ENCODE assay signal across 18 cellular contexts in the genomic region with DNA sequence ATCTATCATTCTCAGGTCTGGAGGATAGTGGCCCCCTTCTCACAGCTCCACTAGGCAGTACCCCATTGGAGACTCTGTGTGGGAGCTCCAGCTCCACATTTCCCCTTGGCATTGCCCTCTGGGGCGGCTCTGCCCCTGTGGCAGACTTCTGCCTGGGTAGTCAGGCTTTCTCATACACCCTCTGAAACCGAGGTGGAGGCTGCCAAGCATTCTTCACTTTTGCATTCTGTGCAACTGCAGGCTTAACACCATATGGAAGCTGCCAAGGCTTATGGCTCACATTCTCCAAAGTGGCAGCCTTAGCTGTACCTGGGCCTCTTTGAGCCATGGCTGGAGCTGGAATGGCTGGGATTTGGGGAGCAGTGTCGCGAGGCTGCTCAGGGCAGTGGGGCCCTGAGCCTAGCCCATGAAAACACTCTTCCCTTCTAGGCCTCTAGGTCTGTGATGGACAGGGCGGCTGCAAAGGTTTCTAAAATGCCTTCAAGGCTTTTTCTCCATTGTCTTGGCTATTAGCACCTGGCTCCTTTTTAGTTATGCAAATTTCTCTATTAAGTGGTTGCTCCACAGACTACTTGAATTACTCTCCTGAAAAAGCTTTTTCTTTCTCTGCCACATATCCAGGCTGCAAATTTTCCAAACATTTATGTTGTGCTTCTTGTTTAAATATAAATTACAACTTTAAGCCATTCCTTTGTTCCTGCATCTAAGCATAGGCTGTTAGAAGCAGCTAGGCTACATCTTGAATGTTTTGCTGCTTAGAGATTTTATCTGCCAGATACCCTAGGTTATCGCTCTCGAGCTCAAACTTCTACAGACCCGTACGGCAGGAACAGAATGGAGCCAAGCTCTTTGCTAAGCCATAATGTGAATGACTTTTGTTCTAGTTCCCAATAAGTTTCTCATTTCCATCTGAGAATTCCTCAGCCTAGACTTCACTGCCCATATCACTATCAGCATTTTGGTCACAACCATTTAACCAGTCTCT.
"Had no signal": no experiment of that assay in that cellular context is flagged by ENCODE, and none has a peak within 500 bp of the region (broad histone marks: within the 10 kb centered on the region; RNA-seq: fewer than 3 reads in every experiment).

No MANE protein-coding gene starts in this region.

- H3K4me2 ChIP-seq: smooth muscle cell had no signal

- FAIRE-seq: endothelial cell of umbilical vein, TTC549, urothelium cell line had no signal

- H3K36me3 ChIP-seq: esophagus muscularis mucosa, heart right ventricle, tibial artery had no signal

- H3K27me3 Mint-ChIP-seq: activated CD4-positive, alpha-beta T cell treated with anti-CD3 and anti-CD28 coated beads for 36 hours; activated naive CD8-positive, alpha-beta T cell treated with anti-CD3 and anti-CD28 coated beads for 36 hours; naive thymus-derived CD8-positive, alpha-beta T cell had no signal

- H3K36me3 Mint-ChIP-seq: activated naive CD8-positive, alpha-beta T cell treated with anti-CD3 and anti-CD28 coated beads for 36 hours; memory B cell; naive thymus-derived CD8-positive, alpha-beta T cell had no signal

- H3K27me3 ChIP-seq: esophagus muscularis mucosa, heart right ventricle, tibial artery had no signal

- H3K27ac Mint-ChIP-seq: activated CD4-positive, alpha-beta T cell treated with anti-CD3 and anti-CD28 coated beads for 36 hours; activated naive CD8-positive, alpha-beta T cell treated with anti-CD3 and anti-CD28 coated beads for 36 hours; memory B cell; naive thymus-derived CD8-positive, alpha-beta T cell; T-helper 2 cell treated with Interferon-gamma antibody and Interleukin-4, amounts not matched to agents 5 μg/mL and 100 μg/mL, for 36 hours had no signal

- ATAC-seq: activated CD4-positive, alpha-beta T cell treated with anti-CD3 and anti-CD28 coated beads for 36 hours; heart right ventricle; naive thymus-derived CD8-positive, alpha-beta T cell; sciatic nerve had no signal

- H2AFZ ChIP-seq: parathyroid adenoma had no signal

- H3K4me3 Mint-ChIP-seq: activated CD4-positive, alpha-beta T cell treated with anti-CD3 and anti-CD28 coated beads for 36 hours; activated naive CD8-positive, alpha-beta T cell treated with anti-CD3 and anti-CD28 coated beads for 36 hours; memory B cell; naive thymus-derived CD8-positive, alpha-beta T cell; T-helper 2 cell treated with Interferon-gamma antibody and Interleukin-4, amounts not matched to agents 5 μg/mL and 100 μg/mL, for 36 hours had no signal

- H3K27ac ChIP-seq: esophagus muscularis mucosa, heart right ventricle, parathyroid adenoma, tibial artery had no signal

- DNase-seq: activated CD4-positive, alpha-beta T cell treated with anti-CD3 and anti-CD28 coated beads for 36 hours; activated CD4-positive, alpha-beta T cell treated with anti-CD3 and anti-CD28 coated beads, Interleukin-2, amount 50 U/mL, for 48 hours; activated naive CD8-positive, alpha-beta T cell treated with anti-CD3 and anti-CD28 coated beads for 36 hours; amniotic stem cell; effector CD4-positive, alpha-beta T cell; heart right ventricle; naive thymus-derived CD8-positive, alpha-beta T cell; stimulated activated CD4-positive, alpha-beta T cell treated with anti-CD3 and anti-CD28 coated beads, Interleukin-4, amount 100 ng/mL, for 1 hour; tibial artery had no signal

- H3K4me1 ChIP-seq: esophagus muscularis mucosa, heart right ventricle, parathyroid adenoma, tibial artery had no signal

- H3K9ac ChIP-seq: parathyroid adenoma had no signal

- H3K79me2 ChIP-seq: parathyroid adenoma had no signal

- H3K9me3 Mint-ChIP-seq: activated naive CD8-positive, alpha-beta T cell treated with anti-CD3 and anti-CD28 coated beads for 36 hours; T-helper 2 cell treated with Interferon-gamma antibody and Interleukin-4, amounts not matched to agents 5 μg/mL and 100 μg/mL, for 36 hours had no signal

- H3K9me3 ChIP-seq: esophagus muscularis mucosa, heart right ventricle, tibial artery had no signal

- H3K4me3 ChIP-seq: esophagus muscularis mucosa, heart right ventricle, smooth muscle cell, tibial artery had no signal

- H3K4me1 Mint-ChIP-seq: activated CD4-positive, alpha-beta T cell treated with anti-CD3 and anti-CD28 coated beads for 36 hours; activated naive CD8-positive, alpha-beta T cell treated with anti-CD3 and anti-CD28 coated beads for 36 hours; memory B cell; naive thymus-derived CD8-positive, alpha-beta T cell had no signal
